Comparison of ENCODE assay signal across 8 cellular contexts in the genomic region with DNA sequence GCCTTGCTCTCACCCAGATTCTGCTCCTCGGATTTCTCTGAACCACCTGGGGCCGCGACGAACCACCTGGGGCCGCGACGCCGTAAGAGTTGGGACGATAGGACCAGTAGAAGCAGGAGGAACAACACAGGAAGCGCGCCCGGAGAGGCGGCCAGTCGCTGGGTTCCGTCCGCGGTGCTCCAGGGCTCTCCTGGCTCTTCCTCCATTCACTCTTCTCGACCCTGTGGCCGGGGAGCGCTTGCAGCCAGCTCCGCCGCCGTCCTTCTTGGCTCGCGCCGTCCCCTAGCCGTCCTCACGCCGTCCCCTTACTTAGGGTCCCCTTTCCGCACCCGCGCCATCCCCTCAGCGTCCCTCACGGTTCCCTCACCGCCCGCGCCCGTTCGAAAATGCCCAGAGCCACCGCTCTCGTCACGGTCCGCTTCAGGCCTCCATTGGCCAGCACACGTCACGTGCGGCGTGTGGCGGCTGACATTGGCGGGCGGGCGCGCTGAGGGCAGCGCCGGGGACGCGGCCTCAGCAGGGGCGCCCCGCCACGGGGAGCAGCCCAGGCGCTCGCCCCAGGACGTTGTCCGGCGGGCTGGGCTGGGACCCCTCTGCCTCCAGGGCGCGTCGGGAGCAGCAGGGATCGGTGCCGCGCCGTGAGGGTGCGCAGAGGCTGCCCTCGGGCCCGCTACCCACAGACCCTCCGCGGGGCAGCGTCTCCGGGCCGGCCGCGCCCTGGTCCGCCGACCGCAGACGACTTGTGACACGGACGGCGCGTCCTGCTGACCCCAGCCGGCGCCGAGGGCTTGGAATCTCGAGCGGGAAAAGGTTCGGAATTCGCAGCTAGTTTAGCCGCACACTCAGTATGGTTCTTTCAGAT. TPM values are rescaled to one million over a fixed set of nuclear protein-coding genes. Genes with fewer than 3 reads are reported as not detected.
A peak's percentile ranks its signal among the peaks of the same experiment; 100 is the strongest.
DNase-seq lines count a peak whose midpoint lies in the region; TF ChIP-seq lines count a peak whose summit lies in the region.

No MANE protein-coding gene starts in this region.

- no peaks in the 10 kb centered on the region for H3K9me3 Mint-ChIP-seq in activated naive CD8-positive, alpha-beta T cell (ENCODE audit: low read depth)
- H3K9me3 Mint-ChIP-seq in type B pancreatic cell: no peaks in the 10 kb centered on the region

- DNase-seq in GM03348 (ENCODE audit: low spot score): peak; percentile 97
- DNase-seq in HAP-1 (ENCODE audit: low spot score in 2 of 2): peak; percentile 80 to 88
- peak; percentile 79 for DNase-seq in M059J (ENCODE audit: low read depth)
- peak; percentile 95 for DNase-seq in SK-N-SH
- peak; percentile 89 to 93 for DNase-seq in cardiac muscle cell (ENCODE audit: low read depth in 1 of 2, low spot score in 1 of 2)
- DNase-seq in trophoblast cell: peak; percentile 72 to 91
- peak; percentile 83 for DNase-seq in type B pancreatic cell (ENCODE audit: extremely low spot score, unreplicated experiment)

- H4K8ac ChIP-seq in trophoblast cell (ENCODE audit: low read depth, low read length): peak overlapping the region; percentile 98

- no peak for TF ChIP-seq RAD21 in SK-N-SH (IDR thresholded peaks at IDR 0.05; ENCODE audit: low read length)

- H3K4me3 ChIP-seq in HAP-1: peak overlapping the region; percentile 62
- H3K4me3 ChIP-seq in SK-N-SH (ENCODE audit: low read depth in 2 of 2, low read length in 1 of 2): peak overlapping the region; percentile 87 to 94
- H3K4me3 ChIP-seq in cardiac muscle cell: peak overlapping the region; percentile 94
- peak overlapping the region; percentile 91 for H3K4me3 ChIP-seq in trophoblast cell (ENCODE audit: low read depth, low read length)

- H3K27ac Mint-ChIP-seq in activated naive CD8-positive, alpha-beta T cell: peak overlapping the region; percentile 96
- peak overlapping the region; percentile 97 for H3K27ac Mint-ChIP-seq in type B pancreatic cell

- peak overlapping the region; percentile 99 for H3K4me3 Mint-ChIP-seq in activated naive CD8-positive, alpha-beta T cell
- peak overlapping the region; percentile 100 for H3K4me3 Mint-ChIP-seq in type B pancreatic cell

- CTCF ChIA-PET in SK-N-SH (lab: Yijun Ruan, JAX): interaction anchor here (0.9 to 6.2 kb wide), 5 partner anchors 9 to 183 kb away, joined by 3 to 30 read pairs (median 5); no protein-coding TSS in a partner anchor

- H3K27me3 ChIP-seq in HAP-1 (ENCODE audit: low read depth): no peaks in the 10 kb centered on the region
- no peaks in the 10 kb centered on the region for H3K27me3 ChIP-seq in SK-N-SH (ENCODE audit: insufficient read depth)
- no peaks in the 10 kb centered on the region for H3K27me3 ChIP-seq in cardiac muscle cell
- H3K27me3 ChIP-seq in trophoblast cell (ENCODE audit: insufficient read depth, low read length): no peaks in the 10 kb centered on the region

- peak overlapping the region; percentile 67 for H2BK5ac ChIP-seq in trophoblast cell (ENCODE audit: low read depth, low read length, poor library complexity)

- H3K4ac ChIP-seq in trophoblast cell (ENCODE audit: low read depth, low read length): peak overlapping the region; percentile 58

- peak overlapping the region; percentile 82 for H4K91ac ChIP-seq in trophoblast cell (ENCODE audit: low read depth, low read length)

- no peaks in the 10 kb centered on the region; the same call in 1 of the 2 replicates for H3K36me3 ChIP-seq in HAP-1 (replicated peaks)
- no peaks in the 10 kb centered on the region for H3K36me3 ChIP-seq in SK-N-SH (replicated peaks in 1 of 2; ENCODE audit: control insufficient read depth in 1 of 2, insufficient read depth in 2 of 2, low read length in 1 of 2)
- no peaks in the 10 kb centered on the region for H3K36me3 ChIP-seq in cardiac muscle cell
- no peaks in the 10 kb centered on the region for H3K36me3 ChIP-seq in trophoblast cell (ENCODE audit: control insufficient read depth in 1 of 2, insufficient read depth in 2 of 2, low read length in 2 of 2)

- no peak overlapping the region for H3K23ac ChIP-seq in trophoblast cell (ENCODE audit: low read length)

- TF ChIP-seq CTCF in SK-N-SH (IDR thresholded peaks at IDR 0.05): no peak
- TF ChIP-seq CTCF in cardiac muscle cell (IDR thresholded peaks at IDR 0.05; ENCODE audit: low read depth, low read length): no peak
- TF ChIP-seq CTCF in type B pancreatic cell (conservative IDR thresholded peaks at IDR 0.05): no peak

- H3K27ac ChIP-seq in SK-N-SH (ENCODE audit: low read depth in 2 of 2, low read length in 1 of 2): peak overlapping the region; percentile 41 to 85; a peak in 3 of 4 replicates
- H3K27ac ChIP-seq in cardiac muscle cell: peak overlapping the region; percentile 15
- peak overlapping the region; percentile 36 for H3K27ac ChIP-seq in trophoblast cell (ENCODE audit: low read depth, low read length)

- H2BK12ac ChIP-seq in trophoblast cell (ENCODE audit: low read length): no peak overlapping the region

- no peak for TF ChIP-seq EP300 in SK-N-SH (IDR thresholded peaks at IDR 0.05; ENCODE audit: borderline replicate concordance in 1 of 2, low read depth in 1 of 2, low read length in 1 of 2)

- peaks cover 3% of the 10 kb centered on the region for H3K36me3 Mint-ChIP-seq in activated naive CD8-positive, alpha-beta T cell
- H3K36me3 Mint-ChIP-seq in type B pancreatic cell: peaks cover 4% of the 10 kb centered on the region

- H3K79me2 ChIP-seq in SK-N-SH (ENCODE audit: insufficient read depth) (peaks cover 30% of the 10 kb centered on the region; the same call in 1 of the 2 replicates), trophoblast cell (ENCODE audit: control insufficient read depth, insufficient read depth, low read length, poor library complexity) (peaks cover 8% of the 10 kb centered on the region)

- peak overlapping the region; percentile 90 for H3K18ac ChIP-seq in trophoblast cell (ENCODE audit: low read length)

- H2BK120ac ChIP-seq in trophoblast cell (ENCODE audit: insufficient read depth, low read length, poor library complexity): peak overlapping the region; percentile 92

- in situ Hi-C loops in HAP-1 (cut with MboI; ENCODE audit: low sequenced_read_pairs): no loop called here

- H3K4me1 ChIP-seq in HAP-1 (peaks cover 10% of the 10 kb centered on the region), SK-N-SH (ENCODE audit: control insufficient read depth in 1 of 2, insufficient read depth in 2 of 2, low read depth in 1 of 2, low read length in 1 of 2) (peaks cover 0 to 4% of the 10 kb centered on the region in 2 experiments; a peak in 1 of 4 replicates), cardiac muscle cell (ENCODE audit: low read depth) (no peaks in the 10 kb centered on the region), trophoblast cell (ENCODE audit: control insufficient read depth in 1 of 2, insufficient read depth in 2 of 2, low read length in 2 of 2) (peaks cover 0 to 4% of the 10 kb centered on the region in 2 experiments)

- H3K9me3 ChIP-seq in HAP-1 (peaks cover 9% of the 10 kb centered on the region; the same call in 1 of the 2 replicates), SK-N-SH (no peaks in the 10 kb centered on the region), cardiac muscle cell (ENCODE audit: low read depth) (no peaks in the 10 kb centered on the region), trophoblast cell (ENCODE audit: insufficient read depth, low read depth, low read length) (peaks cover 6% of the 10 kb centered on the region)

- no peaks in the 10 kb centered on the region for H4K20me1 ChIP-seq in SK-N-SH (ENCODE audit: insufficient read depth)

- POLR2A ChIA-PET in SK-N-SH (lab: Yijun Ruan, JAX): no interaction called here

- H3K9ac ChIP-seq in SK-N-SH: peak overlapping the region; percentile 86
- H3K9ac ChIP-seq in trophoblast cell (ENCODE audit: low read length): peak overlapping the region; percentile 81

- H2AK5ac ChIP-seq in trophoblast cell (ENCODE audit: low read length): no peak overlapping the region

- H3K4me2 ChIP-seq in SK-N-SH (peak overlapping the region; percentile 90), trophoblast cell (ENCODE audit: low read length) (peak overlapping the region; percentile 98)

- no peaks in the 10 kb centered on the region for H3F3A ChIP-seq in SK-N-SH (replicated peaks; ENCODE audit: insufficient read depth)

- H3K9me2 ChIP-seq in SK-N-SH: no peaks in the 10 kb centered on the region

- peaks cover 25% of the 10 kb centered on the region for H3K4me1 Mint-ChIP-seq in activated naive CD8-positive, alpha-beta T cell (ENCODE audit: low read depth)
- H3K4me1 Mint-ChIP-seq in type B pancreatic cell (ENCODE audit: unreplicated experiment): peaks cover 19% of the 10 kb centered on the region

- WGBS in SK-N-SH (ENCODE audit: low lambda C conversion rate): 1% methylated on average over 29 of the region's 97 CpGs
- no CpG with 5 or more reads among the region's 97 CpGs for WGBS in trophoblast cell (ENCODE audit: extremely low coverage, insufficient coverage, insufficient read length)

- H3K27me3 Mint-ChIP-seq in activated naive CD8-positive, alpha-beta T cell: no peaks in the 10 kb centered on the region
- no peaks in the 10 kb centered on the region for H3K27me3 Mint-ChIP-seq in type B pancreatic cell

- H3K14ac ChIP-seq in trophoblast cell (ENCODE audit: low read length): peak overlapping the region; percentile 97

- peak overlapping the region; percentile 66 for H4K12ac ChIP-seq in trophoblast cell (ENCODE audit: low read depth, low read length)

- H2AFZ ChIP-seq in SK-N-SH (ENCODE audit: low read depth): peak overlapping the region; percentile 98
- peak overlapping the region; percentile 93 for H2AFZ ChIP-seq in trophoblast cell (ENCODE audit: insufficient read depth, low read length, poor library complexity)

- H3K79me1 ChIP-seq in trophoblast cell (ENCODE audit: low read length): peaks cover 11% of the 10 kb centered on the region

TF ChIP-seq in SK-N-SH, 30 proteins besides CTCF, POLR2A, EP300 and RAD21 (continues in another document):
- TF ChIP-seq JUND (IDR thresholded peaks at IDR 0.05) (no peak), SIN3A (IDR thresholded peaks at IDR 0.05; ENCODE audit: borderline replicate concordance, low read depth, low read length) (0 out of 2 replicates have a peak, but pooled peaks have one; percentile 45), TEAD4 (IDR thresholded peaks at IDR 0.05; ENCODE audit: borderline replicate concordance, insufficient read depth) (no peak)

RNA-seq across cellular contexts. Expression of gene PTPDC1, which starts 53.7 kb away (rescaled TPM):
- total RNA-seq in M059J (2014; rRNA removed; shearing (Covaris generic)): 2.2 and 3.9 TPM in 2 replicates
- polyA plus RNA-seq in SK-N-SH (2012; rRNA removed) (3.7 and 4.9 TPM in 2 replicates), cardiac muscle cell (3.3 and 9.8 TPM in 2 replicates)
- 3.2 TPM in 2 replicates for polyA plus RNA-seq in SK-N-SH (2012; cell fraction: cytosol; rRNA removed)
- 10.1 and 13.7 TPM in 2 replicates for polyA plus RNA-seq in SK-N-SH (2012; cell fraction: nucleus; rRNA removed)
- total RNA-seq in cardiac muscle cell (6.2 and 11.8 TPM in 2 replicates), type B pancreatic cell (ENCODE audit: low replicate concordance) (6.1 and 7.9 TPM in 2 replicates)
- polyA plus RNA-seq in trophoblast cell (2013): 3.4 and 4.0 TPM in 2 replicates

Comparison
In these comparisons a context has a peak if more than half of its experiments do, and no peak if none do; other contexts are left out.
1. Peak in every context shown above with its lines: DNase-seq, H3K4me3 ChIP-seq and H3K27ac ChIP-seq.